9 cellular contexts compared by ENCODE assay signal in genomic region chr1:209808059-209808494, GRCh38. TPM values are rescaled to one million over a fixed set of nuclear protein-coding genes. Genes with fewer than 3 reads are reported as not detected.
DNase-seq lines count a peak whose midpoint lies in the region; ATAC-seq and TF ChIP-seq lines count a peak whose summit lies in the region.
"Had no signal": no experiment of that assay in that cellular context is flagged by ENCODE, and none has a peak within 500 bp of the region (broad histone marks: within the 10 kb centered on the region; RNA-seq: fewer than 3 reads in every experiment).

No MANE protein-coding gene starts in this region.

- no peak overlapping the region for H3K27ac Mint-ChIP-seq in activated naive CD8-positive, alpha-beta T cell treated with anti-CD3 and anti-CD28 coated beads for 36 hours
- H3K27ac Mint-ChIP-seq: stimulated activated naive CD8-positive, alpha-beta T cell treated with anti-CD3 and anti-CD28 coated beads, Interleukin-15, Interleukin-2, amounts not matched to agents 100 ng/mL and 50 ng/mL, for 24 hours had no signal

- no peaks in the 10 kb centered on the region for H3K27me3 Mint-ChIP-seq in activated naive CD8-positive, alpha-beta T cell treated with anti-CD3 and anti-CD28 coated beads for 36 hours

- H3K9me3 Mint-ChIP-seq in activated naive CD8-positive, alpha-beta T cell treated with anti-CD3 and anti-CD28 coated beads for 36 hours = no peaks in the 10 kb centered on the region
- H3K9me3 Mint-ChIP-seq: stimulated activated naive CD8-positive, alpha-beta T cell treated with anti-CD3 and anti-CD28 coated beads, Interleukin-15, Interleukin-2, amounts not matched to agents 100 ng/mL and 50 ng/mL, for 24 hours had no signal

- H3K27ac ChIP-seq in ACC112 (ENCODE audit: low read depth, low read length) = peak overlapping the region; percentile 15; the same call in 1 of the 2 replicates

- no peaks in the 10 kb centered on the region for H3K36me3 Mint-ChIP-seq in activated naive CD8-positive, alpha-beta T cell treated with anti-CD3 and anti-CD28 coated beads for 36 hours

- no peak overlapping the region for H3K4me3 ChIP-seq in ACC112 (ENCODE audit: low read depth, low read length)

- intact Hi-C loops in cardiac septum (cut with DNase I) = no loop called here

- no peaks in the 10 kb centered on the region for H3K79me2 ChIP-seq in ACC112 (ENCODE audit: control insufficient read depth, insufficient read depth, low read length, unreplicated experiment)

- no peak overlapping the region for H3K4me3 Mint-ChIP-seq in activated naive CD8-positive, alpha-beta T cell treated with anti-CD3 and anti-CD28 coated beads for 36 hours
- H3K4me3 Mint-ChIP-seq: stimulated activated naive CD8-positive, alpha-beta T cell treated with anti-CD3 and anti-CD28 coated beads, Interleukin-15, Interleukin-2, amounts not matched to agents 100 ng/mL and 50 ng/mL, for 24 hours had no signal

- peaks cover 25% of the 10 kb centered on the region for H3K4me1 Mint-ChIP-seq in activated naive CD8-positive, alpha-beta T cell treated with anti-CD3 and anti-CD28 coated beads for 36 hours

- H3K4me1 ChIP-seq in ACC112 (ENCODE audit: control insufficient read depth, insufficient read depth, low read length, unreplicated experiment) = peaks cover 17% of the 10 kb centered on the region

- no peaks in the 10 kb centered on the region for H3K36me3 ChIP-seq in ACC112 (ENCODE audit: insufficient read depth, low read length)

- H3K27me3 ChIP-seq in ACC112 (ENCODE audit: insufficient read depth, low read length) = peaks cover 4% of the 10 kb centered on the region; the same call in 1 of the 2 replicates

- DNase-seq in HUDEP-2 (lab: John Stamatoyannopoulos, UW; ENCODE audit: unreplicated experiment in 76 of 76) (peak in 65 of 76 experiments; percentile 25 to 91 (median 67)), cardiac septum (ENCODE audit: low spot score) (peak; percentile 86), hypothalamus (lab: John Stamatoyannopoulos, UW) (no peak)
- no peak for DNase-seq in activated naive CD8-positive, alpha-beta T cell treated with anti-CD3 and anti-CD28 coated beads for 36 hours

- H2AFZ ChIP-seq in ACC112 (ENCODE audit: low read length, unreplicated experiment) = no peak overlapping the region

- ATAC-seq in SK-N-SH treated with all-trans-retinoic acid at 6 μM for 48 hours (peak; percentile 99), HG03521 (IDR thresholded peaks at IDR 0.05; ENCODE audit: unreplicated experiment) (no peak), GM19395 (IDR thresholded peaks at IDR 0.05; ENCODE audit: unreplicated experiment) (no peak)

TF ChIP-seq in SK-N-SH treated with all-trans-retinoic acid at 6 μM for 48 hours, 23 proteins besides CTCF, POLR2A, EP300 and RAD21 (continues in another document):
- TF ChIP-seq, protein P1, sequence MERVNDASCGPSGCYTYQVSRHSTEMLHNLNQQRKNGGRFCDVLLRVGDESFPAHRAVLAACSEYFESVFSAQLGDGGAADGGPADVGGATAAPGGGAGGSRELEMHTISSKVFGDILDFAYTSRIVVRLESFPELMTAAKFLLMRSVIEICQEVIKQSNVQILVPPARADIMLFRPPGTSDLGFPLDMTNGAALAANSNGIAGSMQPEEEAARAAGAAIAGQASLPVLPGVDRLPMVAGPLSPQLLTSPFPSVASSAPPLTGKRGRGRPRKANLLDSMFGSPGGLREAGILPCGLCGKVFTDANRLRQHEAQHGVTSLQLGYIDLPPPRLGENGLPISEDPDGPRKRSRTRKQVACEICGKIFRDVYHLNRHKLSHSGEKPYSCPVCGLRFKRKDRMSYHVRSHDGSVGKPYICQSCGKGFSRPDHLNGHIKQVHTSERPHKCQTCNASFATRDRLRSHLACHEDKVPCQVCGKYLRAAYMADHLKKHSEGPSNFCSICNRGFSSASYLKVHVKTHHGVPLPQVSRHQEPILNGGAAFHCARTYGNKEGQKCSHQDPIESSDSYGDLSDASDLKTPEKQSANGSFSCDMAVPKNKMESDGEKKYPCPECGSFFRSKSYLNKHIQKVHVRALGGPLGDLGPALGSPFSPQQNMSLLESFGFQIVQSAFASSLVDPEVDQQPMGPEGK (CRISPR knock-in tag; IDR thresholded peaks at IDR 0.05; ENCODE audit: borderline replicate concordance) = no peak
- TF ChIP-seq BACH2 (CRISPR knock-in tag; IDR thresholded peaks at IDR 0.05; ENCODE audit: borderline replicate concordance) = no peak
- no peak for TF ChIP-seq TCF4 (CRISPR knock-in tag; IDR thresholded peaks at IDR 0.05; ENCODE audit: borderline replicate concordance)
- no peak for TF ChIP-seq CREB5 (CRISPR knock-in tag; IDR thresholded peaks at IDR 0.05; ENCODE audit: low read depth)
- TF ChIP-seq ZNF565 (CRISPR knock-in tag; conservative IDR thresholded peaks at IDR 0.05; ENCODE audit: low read depth) = no peak
- 0 out of 2 replicates have a peak, but pooled peaks have one; percentile 45 for TF ChIP-seq OSR1 (CRISPR knock-in tag; IDR thresholded peaks at IDR 0.05)
- no peak for TF ChIP-seq ZNF70 (CRISPR knock-in tag; IDR thresholded peaks at IDR 0.05)
- TF ChIP-seq CSDC2 (CRISPR knock-in tag; IDR thresholded peaks at IDR 0.05) = no peak
- TF ChIP-seq GLIS3 (CRISPR knock-in tag; IDR thresholded peaks at IDR 0.05) = no peak
- TF ChIP-seq ZFP30 (CRISPR knock-in tag; IDR thresholded peaks at IDR 0.05) = no peak
- TF ChIP-seq, protein P2, sequence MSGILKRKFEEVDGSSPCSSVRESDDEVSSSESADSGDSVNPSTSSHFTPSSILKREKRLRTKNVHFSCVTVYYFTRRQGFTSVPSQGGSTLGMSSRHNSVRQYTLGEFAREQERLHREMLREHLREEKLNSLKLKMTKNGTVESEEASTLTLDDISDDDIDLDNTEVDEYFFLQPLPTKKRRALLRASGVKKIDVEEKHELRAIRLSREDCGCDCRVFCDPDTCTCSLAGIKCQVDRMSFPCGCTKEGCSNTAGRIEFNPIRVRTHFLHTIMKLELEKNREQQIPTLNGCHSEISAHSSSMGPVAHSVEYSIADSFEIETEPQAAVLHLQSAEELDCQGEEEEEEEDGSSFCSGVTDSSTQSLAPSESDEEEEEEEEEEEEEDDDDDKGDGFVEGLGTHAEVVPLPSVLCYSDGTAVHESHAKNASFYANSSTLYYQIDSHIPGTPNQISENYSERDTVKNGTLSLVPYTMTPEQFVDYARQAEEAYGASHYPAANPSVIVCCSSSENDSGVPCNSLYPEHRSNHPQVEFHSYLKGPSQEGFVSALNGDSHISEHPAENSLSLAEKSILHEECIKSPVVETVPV (CRISPR knock-in tag; IDR thresholded peaks at IDR 0.05) = no peak
- TF ChIP-seq, protein P3, sequence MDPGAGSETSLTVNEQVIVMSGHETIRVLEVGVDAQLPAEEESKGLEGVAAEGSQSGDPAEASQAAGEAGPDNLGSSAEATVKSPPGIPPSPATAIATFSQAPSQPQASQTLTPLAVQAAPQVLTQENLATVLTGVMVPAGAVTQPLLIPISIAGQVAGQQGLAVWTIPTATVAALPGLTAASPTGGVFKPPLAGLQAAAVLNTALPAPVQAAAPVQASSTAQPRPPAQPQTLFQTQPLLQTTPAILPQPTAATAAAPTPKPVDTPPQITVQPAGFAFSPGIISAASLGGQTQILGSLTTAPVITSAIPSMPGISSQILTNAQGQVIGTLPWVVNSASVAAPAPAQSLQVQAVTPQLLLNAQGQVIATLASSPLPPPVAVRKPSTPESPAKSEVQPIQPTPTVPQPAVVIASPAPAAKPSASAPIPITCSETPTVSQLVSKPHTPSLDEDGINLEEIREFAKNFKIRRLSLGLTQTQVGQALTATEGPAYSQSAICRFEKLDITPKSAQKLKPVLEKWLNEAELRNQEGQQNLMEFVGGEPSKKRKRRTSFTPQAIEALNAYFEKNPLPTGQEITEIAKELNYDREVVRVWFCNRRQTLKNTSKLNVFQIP (CRISPR knock-in tag; IDR thresholded peaks at IDR 0.05; ENCODE audit: borderline replicate concordance, low read depth) = no peak
- no peak for TF ChIP-seq ZC3H10 (CRISPR knock-in tag; IDR thresholded peaks at IDR 0.05)
- TF ChIP-seq RARB (CRISPR knock-in tag; IDR thresholded peaks at IDR 0.05) = peak; percentile 19; the same call in 1 of the 2 replicates

RNA-seq across cellular contexts. Expression of gene IRF6, which starts 2.1 kb away (rescaled TPM):
- 34.0 TPM for total RNA-seq in cardiac septum
- total RNA-seq in activated naive CD8-positive, alpha-beta T cell treated with anti-CD3 and anti-CD28 coated beads for 36 hours = 1 to 10 TPM; 2.1 to 2.4 TPM

RNA-seq across cellular contexts. Expression of gene UTP25, which starts 19.7 kb away (rescaled TPM):
- total RNA-seq in cardiac septum = 4.1 TPM
- 10 to 100 TPM; 12.2 to 12.5 TPM for total RNA-seq in activated naive CD8-positive, alpha-beta T cell treated with anti-CD3 and anti-CD28 coated beads for 36 hours

RNA-seq across cellular contexts. Expression of gene C1orf74, which starts 23.7 kb away (rescaled TPM):
- total RNA-seq in cardiac septum = 1.6 TPM
- 1 to 10 TPM; 1.5 to 1.7 TPM for total RNA-seq in activated naive CD8-positive, alpha-beta T cell treated with anti-CD3 and anti-CD28 coated beads for 36 hours

RNA-seq across cellular contexts. Expression of gene TRAF3IP3, which starts 52.2 kb away (rescaled TPM):
- total RNA-seq in cardiac septum = 1.00 TPM
- 100 to 1,000 TPM; 194 to 204 TPM for total RNA-seq in activated naive CD8-positive, alpha-beta T cell treated with anti-CD3 and anti-CD28 coated beads for 36 hours

Comparison
In these comparisons a context has a peak if more than half of its experiments do, and no peak if none do; other contexts are left out.
1. DNase-seq: peak in HUDEP-2 (65 of 76) and cardiac septum (single experiment); none in activated naive CD8-positive, alpha-beta T cell treated with anti-CD3 and anti-CD28 coated beads for 36 hours (single experiment) and hypothalamus (0 of 51).
2. RNA of gene IRF6, which starts 2.1 kb away (total RNA-seq): 34.0 TPM in cardiac septum (single experiment); 2.1 to 2.4 TPM in activated naive CD8-positive, alpha-beta T cell treated with anti-CD3 and anti-CD28 coated beads for 36 hours; every median in the first group is over 10 times any median in the second.